Comparison of ENCODE assay signal across 12 cellular contexts in genomic region chr17:17527534-17527933, GRCh38.
"Had no signal": no experiment of that assay in that cellular context is flagged by ENCODE, and none has a peak within 500 bp of the region (broad histone marks: within the 10 kb centered on the region; RNA-seq: fewer than 3 reads in every experiment).

No MANE protein-coding gene starts in this region.

- H3K4me3 ChIP-seq: coronary artery, esophagus muscularis mucosa, sigmoid colon, SJSA1, tibial nerve had no signal

- H3K36me3 ChIP-seq: esophagus muscularis mucosa, sigmoid colon, SJSA1, tibial nerve had no signal

- DNase-seq: activated CD4-positive, alpha-beta T cell treated with anti-CD3 and anti-CD28 coated beads, Interleukin-2, amount 10 ng/mL, durations not matched to agents 7 days and 5 days; activated naive CD4-positive, alpha-beta T cell; activated naive CD8-positive, alpha-beta T cell treated with anti-CD3 and anti-CD28 coated beads, Interleukin-2, amount 10 ng/mL, durations not matched to agents 7 days and 5 days; naive B cell; posterior cingulate gyrus; sigmoid colon; stimulated activated CD4-positive, alpha-beta T cell treated with anti-CD3 and anti-CD28 coated beads, Interleukin-1b, Interleukin-23, amount 100 ng/mL, for 48 hours; T-helper 2 cell had no signal

- H3K9me3 ChIP-seq: esophagus muscularis mucosa, sigmoid colon, SJSA1 had no signal

- H3K27ac ChIP-seq: coronary artery, esophagus muscularis mucosa, SJSA1, tibial nerve had no signal

- H3K27me3 ChIP-seq: esophagus muscularis mucosa, sigmoid colon, SJSA1, tibial nerve had no signal

- H3K4me1 ChIP-seq: SJSA1 had no signal
